1 cellular context compared by ENCODE assay signal in the genomic region with DNA sequence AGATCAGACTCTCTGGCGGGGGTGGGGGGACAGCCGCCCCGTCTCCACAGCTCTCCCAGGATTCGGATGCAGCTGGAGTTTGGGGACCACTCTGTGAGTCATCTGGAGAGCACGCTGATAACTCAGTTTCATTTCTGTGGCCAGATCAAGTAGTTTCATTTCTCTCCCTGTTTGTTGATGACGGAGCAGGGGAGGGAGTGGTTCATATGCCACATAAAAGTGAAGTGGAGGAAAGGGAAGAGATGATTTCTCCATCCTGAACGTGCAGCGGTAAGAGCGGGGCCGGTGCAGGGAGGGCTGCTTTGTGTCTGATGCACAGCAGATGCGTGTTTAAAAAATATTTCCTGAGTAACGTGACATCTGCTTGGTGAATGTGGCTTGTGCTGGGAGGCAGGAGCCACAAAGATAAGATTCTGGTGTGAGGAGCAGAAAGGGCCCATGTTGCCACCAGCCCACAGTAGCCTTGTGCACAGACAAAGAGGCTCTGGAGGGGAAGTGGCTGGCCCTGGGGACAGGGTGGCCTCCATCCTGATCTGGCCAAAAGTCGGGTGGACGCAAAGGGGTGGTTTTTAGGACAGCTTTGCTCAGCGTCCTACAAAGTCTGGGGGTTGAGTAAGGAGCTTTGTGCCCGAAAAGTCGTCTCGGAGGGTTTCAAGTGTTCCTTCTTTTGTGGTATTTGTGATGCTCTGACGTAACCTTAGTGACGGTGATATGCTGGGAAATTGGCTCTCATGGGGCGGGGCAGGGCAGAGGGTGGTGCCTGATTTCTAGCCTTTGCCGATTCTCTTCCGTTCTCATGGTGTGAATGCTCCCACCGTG.
TF ChIP-seq lines count a peak whose summit lies in the region.

A gene with protein sequence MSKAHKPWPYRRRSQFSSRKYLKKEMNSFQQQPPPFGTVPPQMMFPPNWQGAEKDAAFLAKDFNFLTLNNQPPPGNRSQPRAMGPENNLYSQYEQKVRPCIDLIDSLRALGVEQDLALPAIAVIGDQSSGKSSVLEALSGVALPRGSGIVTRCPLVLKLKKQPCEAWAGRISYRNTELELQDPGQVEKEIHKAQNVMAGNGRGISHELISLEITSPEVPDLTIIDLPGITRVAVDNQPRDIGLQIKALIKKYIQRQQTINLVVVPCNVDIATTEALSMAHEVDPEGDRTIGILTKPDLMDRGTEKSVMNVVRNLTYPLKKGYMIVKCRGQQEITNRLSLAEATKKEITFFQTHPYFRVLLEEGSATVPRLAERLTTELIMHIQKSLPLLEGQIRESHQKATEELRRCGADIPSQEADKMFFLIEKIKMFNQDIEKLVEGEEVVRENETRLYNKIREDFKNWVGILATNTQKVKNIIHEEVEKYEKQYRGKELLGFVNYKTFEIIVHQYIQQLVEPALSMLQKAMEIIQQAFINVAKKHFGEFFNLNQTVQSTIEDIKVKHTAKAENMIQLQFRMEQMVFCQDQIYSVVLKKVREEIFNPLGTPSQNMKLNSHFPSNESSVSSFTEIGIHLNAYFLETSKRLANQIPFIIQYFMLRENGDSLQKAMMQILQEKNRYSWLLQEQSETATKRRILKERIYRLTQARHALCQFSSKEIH (plus strand): TSS at position 242 of the 819 bp plus-strand sequence. CDS start 14,880 bp downstream, outside the sequence.

TF ChIP-seq in GM12878, 131 proteins besides CTCF, POLR2A, EP300 and RAD21 (continued from another document and continues in another):
- TF ChIP-seq ZBTB11 (CRISPR knock-in tag; IDR thresholded peaks at IDR 0.05) (no peak), TCF7 (IDR thresholded peaks at IDR 0.05; ENCODE audit: borderline replicate concordance) (peak; percentile 89), DPF2 (IDR thresholded peaks at IDR 0.05) (peak; percentile 92), ZNF217 (IDR thresholded peaks at IDR 0.05) (peak; percentile 63; the same call in 1 of the 2 replicates), TCF12 (IDR thresholded peaks at IDR 0.05; ENCODE audit: low read depth, low read length) (peak; percentile 97), EED (IDR thresholded peaks at IDR 0.05; ENCODE audit: low read depth) (peak; percentile 100), ATF7 (IDR thresholded peaks at IDR 0.05; ENCODE audit: low read depth) (peak; percentile 93), RB1 (IDR thresholded peaks at IDR 0.05; ENCODE audit: borderline replicate concordance) (peak; percentile 23; the same call in 1 of the 2 replicates), IRF4 (IDR thresholded peaks at IDR 0.05; ENCODE audit: low read depth, low read length) (peak; percentile 95), MTA2 (IDR thresholded peaks at IDR 0.05; ENCODE audit: low read depth) (peak; percentile 89), ASH2L (IDR thresholded peaks at IDR 0.05; ENCODE audit: borderline replicate concordance, low read depth) (no peak), KAT2A (conservative IDR thresholded peaks at IDR 0.05; ENCODE audit: control insufficient read depth, low read depth, low read length) (no peak), NBN (IDR thresholded peaks at IDR 0.05) (peak; percentile 69; the same call in 1 of the 2 replicates), RAD51 (IDR thresholded peaks at IDR 0.05) (no peak), ZNF24 (IDR thresholded peaks at IDR 0.05) (0 out of 2 replicates have a peak, but pooled peaks have one; percentile 30), TAF1 (IDR thresholded peaks at IDR 0.05; ENCODE audit: borderline replicate concordance, low read depth, low read length) (peak; percentile 48; the same call in 1 of the 2 replicates), E2F8 (IDR thresholded peaks at IDR 0.05; ENCODE audit: low read depth, partially characterized antibody) (peak; percentile 48), PBX3 (IDR thresholded peaks at IDR 0.05; ENCODE audit: insufficient replicate concordance, low read depth, low read length) (peak; percentile 4), NFXL1 (IDR thresholded peaks at IDR 0.05; ENCODE audit: borderline replicate concordance) (no peak), BCL11A (IDR thresholded peaks at IDR 0.05; ENCODE audit: low read depth, low read length) (peak; percentile 72), NR2C1 (IDR thresholded peaks at IDR 0.05) (no peak), TCF3 (IDR thresholded peaks at IDR 0.05; ENCODE audit: borderline replicate concordance, insufficient read depth, low read depth, low read length) (peak; percentile 89), SMC3 (IDR thresholded peaks at IDR 0.05; ENCODE audit: borderline replicate concordance, low read length) (no peak), GATAD2B (conservative IDR thresholded peaks at IDR 0.05; ENCODE audit: low read depth) (peak; percentile 79; the same call in 1 of the 2 replicates), KDM1A (IDR thresholded peaks at IDR 0.05; ENCODE audit: borderline replicate concordance) (no peak), IKZF2 (IDR thresholded peaks at IDR 0.05) (peak; percentile 100), STAT3 (IDR thresholded peaks at IDR 0.05; ENCODE audit: low read depth, low read length) (0 out of 2 replicates have a peak, but pooled peaks have one; percentile 37), POU2F2 (IDR thresholded peaks at IDR 0.05; ENCODE audit: borderline replicate concordance, low read depth, low read length) (peak; percentile 64; the same call in 2 of the 3 replicates), SMAD5 (IDR thresholded peaks at IDR 0.05; ENCODE audit: low read depth) (peak; percentile 58; the same call in 1 of the 2 replicates), CHD1 (IDR thresholded peaks at IDR 0.05; ENCODE audit: low read depth, low read length) (no peak), IRF3 (IDR thresholded peaks at IDR 0.05) (0 out of 2 replicates have a peak, but pooled peaks have one; percentile 7), PAX5 (IDR thresholded peaks at IDR 0.05; ENCODE audit: borderline replicate concordance, low read depth, low read length) (peak; percentile 83; the same call in 1 of the 2 replicates), NR2F1 (conservative IDR thresholded peaks at IDR 0.05) (0 out of 2 replicates have a peak, but pooled peaks have one; percentile 14), SMARCA5 (IDR thresholded peaks at IDR 0.05) (peak; percentile 74), E4F1 (IDR thresholded peaks at IDR 0.05; ENCODE audit: borderline replicate concordance, partially characterized antibody) (no peak), JUNB (IDR thresholded peaks at IDR 0.05) (peak; percentile 90), IKZF1 (conservative IDR thresholded peaks at IDR 0.05) (peak; percentile 99), HDGF (IDR thresholded peaks at IDR 0.05) (no peak), GABPA (IDR thresholded peaks at IDR 0.05; ENCODE audit: low read depth) (no peak), ZNF207 (IDR thresholded peaks at IDR 0.05; ENCODE audit: borderline replicate concordance) (no peak), BACH1 (IDR thresholded peaks at IDR 0.05; ENCODE audit: borderline replicate concordance) (peak; percentile 37; the same call in 1 of the 2 replicates), TBL1XR1 (IDR thresholded peaks at IDR 0.05; ENCODE audit: low read depth, low read length) (0 out of 2 replicates have a peak, but pooled peaks have one; percentile 64), JUND (IDR thresholded peaks at IDR 0.05; ENCODE audit: low read depth, low read length) (peak; percentile 83; the same call in 1 of the 2 replicates)
- TF ChIP-seq, protein P1, sequence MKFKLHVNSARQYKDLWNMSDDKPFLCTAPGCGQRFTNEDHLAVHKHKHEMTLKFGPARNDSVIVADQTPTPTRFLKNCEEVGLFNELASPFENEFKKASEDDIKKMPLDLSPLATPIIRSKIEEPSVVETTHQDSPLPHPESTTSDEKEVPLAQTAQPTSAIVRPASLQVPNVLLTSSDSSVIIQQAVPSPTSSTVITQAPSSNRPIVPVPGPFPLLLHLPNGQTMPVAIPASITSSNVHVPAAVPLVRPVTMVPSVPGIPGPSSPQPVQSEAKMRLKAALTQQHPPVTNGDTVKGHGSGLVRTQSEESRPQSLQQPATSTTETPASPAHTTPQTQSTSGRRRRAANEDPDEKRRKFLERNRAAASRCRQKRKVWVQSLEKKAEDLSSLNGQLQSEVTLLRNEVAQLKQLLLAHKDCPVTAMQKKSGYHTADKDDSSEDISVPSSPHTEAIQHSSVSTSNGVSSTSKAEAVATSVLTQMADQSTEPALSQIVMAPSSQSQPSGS (IDR thresholded peaks at IDR 0.05; ENCODE audit: low read length) = no peak
- TF ChIP-seq, protein P2, sequence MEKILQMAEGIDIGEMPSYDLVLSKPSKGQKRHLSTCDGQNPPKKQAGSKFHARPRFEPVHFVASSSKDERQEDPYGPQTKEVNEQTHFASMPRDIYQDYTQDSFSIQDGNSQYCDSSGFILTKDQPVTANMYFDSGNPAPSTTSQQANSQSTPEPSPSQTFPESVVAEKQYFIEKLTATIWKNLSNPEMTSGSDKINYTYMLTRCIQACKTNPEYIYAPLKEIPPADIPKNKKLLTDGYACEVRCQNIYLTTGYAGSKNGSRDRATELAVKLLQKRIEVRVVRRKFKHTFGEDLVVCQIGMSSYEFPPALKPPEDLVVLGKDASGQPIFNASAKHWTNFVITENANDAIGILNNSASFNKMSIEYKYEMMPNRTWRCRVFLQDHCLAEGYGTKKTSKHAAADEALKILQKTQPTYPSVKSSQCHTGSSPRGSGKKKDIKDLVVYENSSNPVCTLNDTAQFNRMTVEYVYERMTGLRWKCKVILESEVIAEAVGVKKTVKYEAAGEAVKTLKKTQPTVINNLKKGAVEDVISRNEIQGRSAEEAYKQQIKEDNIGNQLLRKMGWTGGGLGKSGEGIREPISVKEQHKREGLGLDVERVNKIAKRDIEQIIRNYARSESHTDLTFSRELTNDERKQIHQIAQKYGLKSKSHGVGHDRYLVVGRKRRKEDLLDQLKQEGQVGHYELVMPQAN (conservative IDR thresholded peaks at IDR 0.05) = peak; percentile 23; the same call in 1 of the 2 replicates
